In genomic region chr11:45904309-45904915, GRCh38 we compare ENCODE assay signal across 1 cellular context.
TF ChIP-seq lines count a peak whose summit lies in the region.

No MANE protein-coding gene starts in this region.

TF ChIP-seq in K562, 482 proteins besides CTCF, POLR2A, EP300 and RAD21 (continued from another document and continues in another):
- TF ChIP-seq RNF219 (CRISPR knock-in tag; IDR thresholded peaks at IDR 0.05) (no peak), CGGBP1 (CRISPR knock-in tag; IDR thresholded peaks at IDR 0.05) (no peak), ZNF57 (CRISPR knock-in tag; IDR thresholded peaks at IDR 0.05) (no peak), ZNF609 (CRISPR knock-in tag; IDR thresholded peaks at IDR 0.05; ENCODE audit: borderline replicate concordance) (no peak), MEIS2 (IDR thresholded peaks at IDR 0.05; ENCODE audit: partially characterized antibody) (peak; percentile 41), MYNN (IDR thresholded peaks at IDR 0.05) (no peak), MYNN (CRISPR knock-in tag; IDR thresholded peaks at IDR 0.05) (no peak), TRIM28 (IDR thresholded peaks at IDR 0.05) (no peak), GTF3C2 (IDR thresholded peaks at IDR 0.05; ENCODE audit: borderline replicate concordance, extremely low read depth, insufficient read length) (no peak), CUX1 (CRISPR knock-in tag; IDR thresholded peaks at IDR 0.05) (no peak), PURB (CRISPR knock-in tag; IDR thresholded peaks at IDR 0.05; ENCODE audit: low read depth) (no peak), BDP1 (IDR thresholded peaks at IDR 0.05; ENCODE audit: insufficient read depth, insufficient read length) (no peak), ETV6 (IDR thresholded peaks at IDR 0.05; ENCODE audit: borderline replicate concordance in 1 of 2, low read depth in 2 of 2, low read length in 1 of 2) (no peak), ETV6 (CRISPR knock-in tag; IDR thresholded peaks at IDR 0.05; ENCODE audit: borderline replicate concordance) (no peak), CTBP1 (IDR thresholded peaks at IDR 0.05; ENCODE audit: borderline replicate concordance) (peak; percentile 19; the same call in 1 of the 2 replicates), RBM15 (IDR thresholded peaks at IDR 0.05; ENCODE audit: insufficient read depth, low read length) (no peak), ZNF444 (CRISPR knock-in tag; IDR thresholded peaks at IDR 0.05) (no peak), THAP7 (CRISPR knock-in tag; IDR thresholded peaks at IDR 0.05) (no peak), ZZZ3 (IDR thresholded peaks at IDR 0.05) (no peak), ZNF551 (CRISPR knock-in tag; IDR thresholded peaks at IDR 0.05) (no peak), ZNF174 (CRISPR knock-in tag; IDR thresholded peaks at IDR 0.05) (no peak), DLX4 (CRISPR knock-in tag; IDR thresholded peaks at IDR 0.05) (no peak), ZEB2 (IDR thresholded peaks at IDR 0.05) (0 out of 2 replicates have a peak, but pooled peaks have one; percentile 24), ZNF512 (tag; IDR thresholded peaks at IDR 0.05) (no peak), ZNF766 (CRISPR knock-in tag; conservative IDR thresholded peaks at IDR 0.05) (no peak), CHD2 (IDR thresholded peaks at IDR 0.05; ENCODE audit: low read depth, low read length) (no peak), SIN3A (IDR thresholded peaks at IDR 0.05; ENCODE audit: borderline replicate concordance in 2 of 2, control insufficient read depth in 1 of 2, low read depth in 2 of 2, low read length in 2 of 2) (peak in 1 of 2 experiments; percentile 69; a peak in 1 of 4 replicates), GATAD2A (IDR thresholded peaks at IDR 0.05) (no peak), ATF6 (CRISPR knock-in tag; IDR thresholded peaks at IDR 0.05) (no peak), TFE3 (CRISPR knock-in tag; IDR thresholded peaks at IDR 0.05) (no peak), ELF1 (tag; IDR thresholded peaks at IDR 0.05) (no peak)
